Comparison of ENCODE assay signal across 19 cellular contexts in the genomic region with DNA sequence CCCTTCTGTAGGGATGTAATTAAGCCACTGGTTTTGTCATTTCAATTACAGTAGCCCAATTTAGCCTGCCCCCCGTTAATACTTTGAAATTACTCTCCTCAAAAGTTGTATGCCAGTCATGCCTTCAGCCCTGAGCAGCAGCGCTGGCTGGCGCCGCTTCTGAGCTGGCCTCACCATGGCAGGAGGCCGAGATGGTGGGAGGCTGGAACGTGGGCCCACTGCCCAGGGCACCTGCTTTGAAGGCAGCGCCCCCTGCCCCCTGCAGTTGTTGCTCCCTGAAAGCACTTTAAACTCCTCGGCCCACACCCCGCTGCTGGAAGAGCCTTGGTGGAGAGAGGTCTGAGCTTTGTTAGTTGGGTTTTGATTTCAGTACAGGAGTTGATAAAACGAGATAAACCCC. TPM values are rescaled to one million over a fixed set of nuclear protein-coding genes. Genes with fewer than 3 reads are reported as not detected.
DNase-seq lines count a peak whose midpoint lies in the region; ATAC-seq, FAIRE-seq and TF ChIP-seq lines count a peak whose summit lies in the region.
"Had no signal": no experiment of that assay in that cellular context is flagged by ENCODE, and none has a peak within 500 bp of the region (broad histone marks: within the 10 kb centered on the region; RNA-seq: fewer than 3 reads in every experiment).

No MANE protein-coding gene starts in this region.

- H3K9ac ChIP-seq in endothelial cell of umbilical vein (replicated peaks; ENCODE audit: extremely low read depth, insufficient read depth, low read length) (no peak overlapping the region), neural progenitor cell (no peak overlapping the region)
- H3K9ac ChIP-seq: GM23248 had no signal

- DNase-seq in left ventricle myocardium inferior: no peak
- no peak for DNase-seq in left cardiac atrium
- DNase-seq in endothelial cell of umbilical vein (ENCODE audit: low read depth, low spot score): peak; percentile 40
- peak; percentile 24 for DNase-seq in neural progenitor cell (ENCODE audit: low spot score)
- DNase-seq in upper lobe of right lung: no peak
- no peak for DNase-seq in 8988T
- no peak for DNase-seq in CD8-positive, alpha-beta memory T cell
- DNase-seq: activated CD4-positive, CD25-positive, alpha-beta regulatory T cell; activated effector memory CD4-positive, alpha-beta T cell treated with anti-CD3 and anti-CD28 coated beads, Interleukin-2, amount 50 U/mL, for 16 hours; amniotic stem cell; CD4-positive, alpha-beta memory T cell; GM23248; NCI-H146; NCI-H226; stimulated activated naive CD4-positive, alpha-beta T cell treated with Interleukin-2 at 50 U/mL for 16 hours had no signal

- ATAC-seq in left cardiac atrium: no peak
- ATAC-seq in upper lobe of right lung: peak; percentile 40
- no peak for ATAC-seq in activated T-helper 17 cell treated with anti-CD3 and anti-CD28 coated beads, Interleukin-2, amount 50 U/mL, for 72 hours (replicated peaks)

- H3K4me2 ChIP-seq in endothelial cell of umbilical vein (ENCODE audit: insufficient read depth, low read length) (no peak overlapping the region), neural progenitor cell (peak overlapping the region; percentile 32)

- H3K4me3 Mint-ChIP-seq in neural progenitor cell: no peak overlapping the region
- H3K4me3 Mint-ChIP-seq in CD8-positive, alpha-beta memory T cell: no peak overlapping the region
- no peak overlapping the region for H3K4me3 Mint-ChIP-seq in activated T-helper 17 cell treated with anti-CD3 and anti-CD28 coated beads, Interleukin-2, amount 50 U/mL, for 72 hours
- H3K4me3 Mint-ChIP-seq: CD4-positive, alpha-beta memory T cell; T-helper 1 cell treated with Interleukin-12 subunit alpha and Interleukin-12 subunit beta and Interleukin-4 antibody, amounts not matched to agents 30 μg/mL and 1 μg/mL, for 36 hours had no signal

- FAIRE-seq in endothelial cell of umbilical vein (lab: Jason Lieb, UNC): no peak
- FAIRE-seq: HTR-8/SVneo had no signal

- TF ChIP-seq CTCF in left ventricle myocardium inferior (IDR thresholded peaks at IDR 0.05; ENCODE audit: borderline replicate concordance) (no peak), endothelial cell of umbilical vein (IDR thresholded peaks at IDR 0.05; ENCODE audit: extremely low read depth in 1 of 2, insufficient read depth in 1 of 2, low read depth in 1 of 2, low read length in 2 of 2) (peak in 1 of 2 donors; percentile 23), neural progenitor cell (IDR thresholded peaks at IDR 0.05) (peak; percentile 13), upper lobe of right lung (IDR thresholded peaks at IDR 0.05) (no peak)

- dilution Hi-C loops in endothelial cell of umbilical vein (cut with MboI; ENCODE audit: extremely low pct_ligation_motif_present, low sequenced_read_pairs): no loop called here

- peaks cover 9% of the 10 kb centered on the region for H3F3A ChIP-seq in neural progenitor cell (ENCODE audit: low read depth)

- H3K9me1 ChIP-seq in endothelial cell of umbilical vein (replicated peaks; ENCODE audit: control insufficient read depth, extremely low read depth, insufficient read depth, low read length): no peaks in the 10 kb centered on the region

- H3K9me3 Mint-ChIP-seq in neural progenitor cell: peaks cover 2% of the 10 kb centered on the region
- no peaks in the 10 kb centered on the region for H3K9me3 Mint-ChIP-seq in CD8-positive, alpha-beta memory T cell
- H3K9me3 Mint-ChIP-seq in activated T-helper 17 cell treated with anti-CD3 and anti-CD28 coated beads, Interleukin-2, amount 50 U/mL, for 72 hours: no peaks in the 10 kb centered on the region
- H3K9me3 Mint-ChIP-seq: CD4-positive, alpha-beta memory T cell; T-helper 1 cell treated with Interleukin-12 subunit alpha and Interleukin-12 subunit beta and Interleukin-4 antibody, amounts not matched to agents 30 μg/mL and 1 μg/mL, for 36 hours had no signal

- H3K9me3 ChIP-seq in left ventricle myocardium inferior (replicated peaks): no peaks in the 10 kb centered on the region
- no peaks in the 10 kb centered on the region for H3K9me3 ChIP-seq in endothelial cell of umbilical vein (replicated peaks; ENCODE audit: control insufficient read depth, insufficient read depth, low read length)
- no peaks in the 10 kb centered on the region for H3K9me3 ChIP-seq in neural progenitor cell (ENCODE audit: low read depth)
- no peaks in the 10 kb centered on the region for H3K9me3 ChIP-seq in upper lobe of right lung
- no peaks in the 10 kb centered on the region for H3K9me3 ChIP-seq in CD8-positive, alpha-beta memory T cell (ENCODE audit: low read length)
- H3K9me3 ChIP-seq: vagina had no signal

- no TSS peak for BruUV-seq in endothelial cell of umbilical vein (replicated peaks; lab: Mats Ljungman, UMichigan)

- CTCF ChIA-PET in endothelial cell of umbilical vein (lab: Charles Lee): interaction anchor here (1.4 to 3.9 kb wide), 7 partner anchors 9 to 155 kb away, joined by 3 to 29 read pairs (median 7); a partner anchor contains a TSS
- CTCF ChIA-PET in CD8-positive, alpha-beta memory T cell (lab: Charles Lee): interaction anchor here (1.8 to 2.8 kb wide), 2 partner anchors 10 to 63 kb away, joined by 5 to 8 read pairs; a partner anchor contains a TSS

- intact Hi-C loops in left ventricle myocardium inferior (cut with micrococcal nuclease) (loop anchor here (5.0 kb wide), 1 partner anchor 56 kb away; no protein-coding TSS in a partner anchor), left cardiac atrium (cut with DNase I) (no loop called here), endothelial cell of umbilical vein (cut with micrococcal nuclease) (loop anchor here (1.0 kb wide), 2 partner anchors 9 to 37 kb away; no protein-coding TSS in a partner anchor), upper lobe of right lung (cut with DNase I) (no loop called here)

- no peak overlapping the region for H2AFZ ChIP-seq in endothelial cell of umbilical vein (ENCODE audit: low read depth, low read length)
- no peak overlapping the region for H2AFZ ChIP-seq in neural progenitor cell (replicated peaks)
- H2AFZ ChIP-seq: GM23248 had no signal

- H3K27ac ChIP-seq in left ventricle myocardium inferior (replicated peaks) (peak overlapping the region; percentile 67), endothelial cell of umbilical vein (ENCODE audit: insufficient read depth, low read depth, low read length) (no peak overlapping the region), neural progenitor cell (no peak overlapping the region), upper lobe of right lung (peak overlapping the region; percentile 74)
- no peak overlapping the region for H3K27ac ChIP-seq in CD8-positive, alpha-beta memory T cell (ENCODE audit: low read depth, low read length)
- H3K27ac ChIP-seq: GM23248, vagina had no signal

- peak overlapping the region; percentile 34 for H3K4me3 ChIP-seq in left ventricle myocardium inferior
- no peak overlapping the region for H3K4me3 ChIP-seq in endothelial cell of umbilical vein (replicated peaks in 1 of 3; ENCODE audit: insufficient read depth in 1 of 3, low read depth in 1 of 3, low read length in 3 of 3)
- no peak overlapping the region for H3K4me3 ChIP-seq in neural progenitor cell
- H3K4me3 ChIP-seq in upper lobe of right lung: peak overlapping the region; percentile 43
- H3K4me3 ChIP-seq in CD8-positive, alpha-beta memory T cell (ENCODE audit: low read length): no peak overlapping the region
- H3K4me3 ChIP-seq: GM23248, vagina had no signal

- H3K36me3 Mint-ChIP-seq in neural progenitor cell: peaks cover 20% of the 10 kb centered on the region
- peaks cover under 1 to 48% (median 4%) of the 10 kb centered on the region in 3 donors for H3K36me3 Mint-ChIP-seq in CD8-positive, alpha-beta memory T cell
- peaks cover 4% of the 10 kb centered on the region for H3K36me3 Mint-ChIP-seq in activated T-helper 17 cell treated with anti-CD3 and anti-CD28 coated beads, Interleukin-2, amount 50 U/mL, for 72 hours (ENCODE audit: low read depth)

- POLR2A ChIA-PET in endothelial cell of umbilical vein (lab: Charles Lee): no interaction called here
- POLR2A ChIA-PET in CD8-positive, alpha-beta memory T cell (lab: Charles Lee): interaction anchor here (0.7 kb wide), 1 partner anchor 12 kb away, joined by 4 read pairs; no protein-coding TSS in a partner anchor

- H3K27me3 Mint-ChIP-seq in neural progenitor cell (ENCODE audit: insufficient read depth, low read depth): peaks cover 5% of the 10 kb centered on the region
- no peaks in the 10 kb centered on the region for H3K27me3 Mint-ChIP-seq in CD8-positive, alpha-beta memory T cell
- no peaks in the 10 kb centered on the region for H3K27me3 Mint-ChIP-seq in activated T-helper 17 cell treated with anti-CD3 and anti-CD28 coated beads, Interleukin-2, amount 50 U/mL, for 72 hours
- H3K27me3 Mint-ChIP-seq: CD4-positive, alpha-beta memory T cell had no signal

- H3K4me1 ChIP-seq in left ventricle myocardium inferior (peaks cover 54% of the 10 kb centered on the region), endothelial cell of umbilical vein (ENCODE audit: control insufficient read depth, extremely low read depth, insufficient read depth, low read length) (peaks cover 14% of the 10 kb centered on the region), neural progenitor cell (peaks cover 53% of the 10 kb centered on the region), upper lobe of right lung (peaks cover 47% of the 10 kb centered on the region)
- H3K4me1 ChIP-seq in CD8-positive, alpha-beta memory T cell (ENCODE audit: insufficient read depth, low read length): peaks cover 10% of the 10 kb centered on the region

- no peak for TF ChIP-seq POLR2A in endothelial cell of umbilical vein (IDR thresholded peaks at IDR 0.05; ENCODE audit: low read depth, low read length)

- H3K27me3 ChIP-seq in left ventricle myocardium inferior (ENCODE audit: low read depth): no peaks in the 10 kb centered on the region
- H3K27me3 ChIP-seq in endothelial cell of umbilical vein (ENCODE audit: control insufficient read depth in 2 of 2, insufficient read depth in 2 of 2, low read length in 2 of 2): no peaks in the 10 kb centered on the region
- no peaks in the 10 kb centered on the region for H3K27me3 ChIP-seq in neural progenitor cell
- H3K27me3 ChIP-seq in upper lobe of right lung: no peaks in the 10 kb centered on the region
- H3K27me3 ChIP-seq in CD8-positive, alpha-beta memory T cell (ENCODE audit: insufficient read depth, low read length, poor library complexity, severe bottlenecking): no peaks in the 10 kb centered on the region
- H3K27me3 ChIP-seq: vagina had no signal

- H3K27ac Mint-ChIP-seq in neural progenitor cell: peak overlapping the region; percentile 47
- peak overlapping the region in 2 of 8 donors; percentile 8 to 94 for H3K27ac Mint-ChIP-seq in CD8-positive, alpha-beta memory T cell
- no peak overlapping the region for H3K27ac Mint-ChIP-seq in activated T-helper 17 cell treated with anti-CD3 and anti-CD28 coated beads, Interleukin-2, amount 50 U/mL, for 72 hours
- H3K27ac Mint-ChIP-seq: T-helper 1 cell treated with Interleukin-12 subunit alpha and Interleukin-12 subunit beta and Interleukin-4 antibody, amounts not matched to agents 30 μg/mL and 1 μg/mL, for 36 hours had no signal

- peaks cover 5% of the 10 kb centered on the region for H3K36me3 ChIP-seq in left ventricle myocardium inferior
- no peaks in the 10 kb centered on the region for H3K36me3 ChIP-seq in endothelial cell of umbilical vein (ENCODE audit: control insufficient read depth in 2 of 2, extremely low read depth in 1 of 2, insufficient read depth in 2 of 2, low read length in 2 of 2)
- no peaks in the 10 kb centered on the region for H3K36me3 ChIP-seq in neural progenitor cell
- peaks cover 5% of the 10 kb centered on the region for H3K36me3 ChIP-seq in upper lobe of right lung
- peaks cover 5% of the 10 kb centered on the region for H3K36me3 ChIP-seq in CD8-positive, alpha-beta memory T cell (ENCODE audit: insufficient read depth, low read length)

- H3K79me2 ChIP-seq in endothelial cell of umbilical vein (ENCODE audit: control insufficient read depth, insufficient read depth, low read length) (peaks cover 2% of the 10 kb centered on the region), neural progenitor cell (ENCODE audit: low read depth) (peaks cover 55% of the 10 kb centered on the region)

- H3K4me1 Mint-ChIP-seq in neural progenitor cell: peaks cover 74% of the 10 kb centered on the region
- peaks cover 28 to 91% (median 60%) of the 10 kb centered on the region in 3 donors for H3K4me1 Mint-ChIP-seq in CD8-positive, alpha-beta memory T cell
- peaks cover under 1% of the 10 kb centered on the region for H3K4me1 Mint-ChIP-seq in activated T-helper 17 cell treated with anti-CD3 and anti-CD28 coated beads, Interleukin-2, amount 50 U/mL, for 72 hours

- H4K20me1 ChIP-seq in endothelial cell of umbilical vein (replicated peaks; ENCODE audit: control insufficient read depth, extremely low read depth, insufficient read depth, low read length) (no peaks in the 10 kb centered on the region), neural progenitor cell (ENCODE audit: low read depth) (peaks cover 44% of the 10 kb centered on the region)

RNA-seq across cellular contexts. Expression of a gene that starts 9.2 kb away (rescaled TPM):
- total RNA-seq in left ventricle myocardium inferior (11.2 TPM), left cardiac atrium (10 to 100 TPM in 1 of 2 donors, 1 to 10 TPM in 1; 9.7 to 12.3 TPM), endothelial cell of umbilical vein (13.2 and 17.3 TPM in 2 replicates), neural progenitor cell (ENCODE audit: low replicate concordance) (16.1 and 18.4 TPM in 2 replicates), upper lobe of right lung (47.5 TPM)
- 6.2 and 6.6 TPM in 2 replicates for polyA plus RNA-seq in endothelial cell of umbilical vein
- polyA plus RNA-seq in endothelial cell of umbilical vein (2011; cell fraction: cytosol; rRNA removed): 7.3 and 10.1 TPM in 2 replicates
- 13.7 and 15.4 TPM in 2 replicates for polyA plus RNA-seq in endothelial cell of umbilical vein (2011; cell fraction: nucleus; rRNA removed)
- polyA plus RNA-seq in endothelial cell of umbilical vein (2012): 6.0 and 6.3 TPM in 2 replicates
- 17.3 and 21.0 TPM in 2 replicates for polyA minus RNA-seq in endothelial cell of umbilical vein
- 1.2 TPM for polyA minus RNA-seq in endothelial cell of umbilical vein (2011; cell fraction: cytosol; rRNA and poly(A)+ RNA removed)
- polyA minus RNA-seq in endothelial cell of umbilical vein (2011; cell fraction: nucleus; rRNA and poly(A)+ RNA removed): 27.6 and 31.3 TPM in 2 replicates
- 10 to 100 TPM; 11.0 to 13.1 TPM for total RNA-seq in CD8-positive, alpha-beta memory T cell
- 12.7 TPM for polyA plus RNA-seq in CD8-positive, alpha-beta memory T cell
- total RNA-seq in activated T-helper 17 cell treated with anti-CD3 and anti-CD28 coated beads, Interleukin-2, amount 50 U/mL, for 72 hours: 1 to 10 TPM; 3.9 TPM

Comparison
In these comparisons a context has a peak if more than half of its experiments do, and no peak if none do; other contexts are left out.
1. intact Hi-C loops: an anchor here in left ventricle myocardium inferior (5.0 kb wide) and endothelial cell of umbilical vein (1.0 kb wide); none called in left cardiac atrium and upper lobe of right lung.
2. DNase-seq: peak in endothelial cell of umbilical vein (single experiment) and neural progenitor cell (single experiment); none in left ventricle myocardium inferior (single experiment), left cardiac atrium (single experiment), upper lobe of right lung (single experiment), 8988T (single experiment) and CD8-positive, alpha-beta memory T cell (0 of 5).
3. H3K27ac ChIP-seq: peak in left ventricle myocardium inferior (single experiment) and upper lobe of right lung (single experiment); none in endothelial cell of umbilical vein (single experiment), neural progenitor cell (single experiment) and CD8-positive, alpha-beta memory T cell (single experiment).
4. H3K4me3 ChIP-seq: peak in left ventricle myocardium inferior (single experiment) and upper lobe of right lung (single experiment); none in endothelial cell of umbilical vein (0 of 3), neural progenitor cell (single experiment) and CD8-positive, alpha-beta memory T cell (single experiment).